Comparison of ENCODE assay signal across 14 cellular contexts in genomic region chr16:10749680-10750035, GRCh38. TPM values are rescaled to one million over a fixed set of nuclear protein-coding genes. Genes with fewer than 3 reads are reported as not detected.
DNase-seq lines count a peak whose midpoint lies in the region; ATAC-seq, FAIRE-seq and TF ChIP-seq lines count a peak whose summit lies in the region.
"Had no signal": no experiment of that assay in that cellular context is flagged by ENCODE, and none has a peak within 500 bp of the region (broad histone marks: within the 10 kb centered on the region; RNA-seq: fewer than 3 reads in every experiment).

No MANE protein-coding gene starts in this region.

- 90% methylated on average over 4 of the region's 4 CpGs for WGBS in thymus

- H3K4me3 ChIP-seq in thymus (ENCODE audit: low read length): no peak overlapping the region

- intact Hi-C loops in left cardiac atrium (cut with DNase I): loop anchor here in 1 of 2 donors (5.0 kb wide), 1 partner anchor 168 kb away; no protein-coding TSS in a partner anchor

- peaks cover 0 to 6% of the 10 kb centered on the region in 2 donors for H3K36me3 Mint-ChIP-seq in activated naive CD4-positive, alpha-beta T cell treated with anti-CD3 and anti-CD28 coated beads, Interleukin-2, amount 50 U/mL, for 72 hours

- ATAC-seq in activated naive CD4-positive, alpha-beta T cell treated with anti-CD3 and anti-CD28 coated beads, Interleukin-2, amount 50 U/mL, for 72 hours: peak; percentile 50 to 64
- peak; percentile 41 for ATAC-seq in SK-N-SH treated with all-trans-retinoic acid at 6 μM for 48 hours
- peak; percentile 26 to 42 for ATAC-seq in left cardiac atrium
- no peak for ATAC-seq in GM18873 (IDR thresholded peaks at IDR 0.05; ENCODE audit: low FRiP score, unreplicated experiment)

- DNase-seq in activated naive CD4-positive, alpha-beta T cell treated with anti-CD3 and anti-CD28 coated beads, Interleukin-2, amount 50 U/mL, for 72 hours (ENCODE audit: low spot score in 2 of 2): no peak
- no peak for DNase-seq in activated naive CD4-positive, alpha-beta T cell treated with anti-CD3 and anti-CD28 coated beads, Interleukin-2, amount 50 U/mL, for 16 hours
- DNase-seq in left cardiac atrium (no peak), urothelium cell line (ENCODE audit: low spot score) (no peak)
- DNase-seq in stimulated activated CD4-positive, alpha-beta T cell treated with anti-CD3 and anti-CD28 coated beads, Interleukin-12 subunit alpha, Interleukin-12 subunit beta, amount 100 ng/mL, for 4 hours: no peak
- DNase-seq: cerebellar nuclear complex, mesendoderm, NCI-H1048, NCI-H748 treated with DMSO at 0.1 percent for 48 hours, T-cell had no signal

- H3K36me3 ChIP-seq in thymus (ENCODE audit: control insufficient read depth, insufficient read depth): peaks cover 41% of the 10 kb centered on the region

- no peaks in the 10 kb centered on the region for H3K4me1 ChIP-seq in thymus (ENCODE audit: control insufficient read depth, insufficient read depth, low read length)

- H3K9me3 ChIP-seq in thymus (ENCODE audit: control insufficient read depth): no peaks in the 10 kb centered on the region

- H3K27ac ChIP-seq in thymus (ENCODE audit: low read depth): peak overlapping the region; percentile 10
- H3K27ac ChIP-seq: C4-2B had no signal

- H3K27me3 ChIP-seq in thymus (ENCODE audit: control insufficient read depth, insufficient read depth): no peaks in the 10 kb centered on the region

- FAIRE-seq in urothelium cell line (lab: Jason Lieb, UNC): no peak

- peak overlapping the region in 1 of 2 donors; percentile 65 for H3K27ac Mint-ChIP-seq in activated naive CD4-positive, alpha-beta T cell treated with anti-CD3 and anti-CD28 coated beads, Interleukin-2, amount 50 U/mL, for 72 hours

- H3K9me3 Mint-ChIP-seq in activated naive CD4-positive, alpha-beta T cell treated with anti-CD3 and anti-CD28 coated beads, Interleukin-2, amount 50 U/mL, for 72 hours: no peaks in the 10 kb centered on the region
- H3K9me3 Mint-ChIP-seq: T-cell had no signal

TF ChIP-seq in SK-N-SH treated with all-trans-retinoic acid at 6 μM for 48 hours, 23 proteins besides CTCF, POLR2A, EP300 and RAD21:
- TF ChIP-seq PATZ1 (CRISPR knock-in tag; IDR thresholded peaks at IDR 0.05; ENCODE audit: borderline replicate concordance): no peak
- TF ChIP-seq ZFP30 (CRISPR knock-in tag; IDR thresholded peaks at IDR 0.05): no peak
- TF ChIP-seq TSHZ2 (CRISPR knock-in tag; IDR thresholded peaks at IDR 0.05): no peak
- TF ChIP-seq RARB (CRISPR knock-in tag; IDR thresholded peaks at IDR 0.05): no peak
- no peak for TF ChIP-seq ESRRG (CRISPR knock-in tag; IDR thresholded peaks at IDR 0.05)
- TF ChIP-seq ZC3H10 (CRISPR knock-in tag; IDR thresholded peaks at IDR 0.05): no peak
- TF ChIP-seq OSR1 (CRISPR knock-in tag; IDR thresholded peaks at IDR 0.05): no peak
- no peak for TF ChIP-seq GLIS3 (CRISPR knock-in tag; IDR thresholded peaks at IDR 0.05)
- no peak for TF ChIP-seq CREB5 (CRISPR knock-in tag; IDR thresholded peaks at IDR 0.05; ENCODE audit: low read depth)
- no peak for TF ChIP-seq ZFP3 (CRISPR knock-in tag; IDR thresholded peaks at IDR 0.05)
- no peak for TF ChIP-seq BACH2 (CRISPR knock-in tag; IDR thresholded peaks at IDR 0.05; ENCODE audit: borderline replicate concordance)
- no peak for TF ChIP-seq CSDC2 (CRISPR knock-in tag; IDR thresholded peaks at IDR 0.05)
- TF ChIP-seq CSRNP3 (CRISPR knock-in tag; IDR thresholded peaks at IDR 0.05): no peak
TF ChIP-seq in SK-N-SH treated with all-trans-retinoic acid at 6 μM for 48 hours: peak in this region for 0.

RNA-seq across cellular contexts. Expression of gene NUBP1, which starts 6.0 kb away (rescaled TPM):
- 10 to 100 TPM; 21.3 to 31.2 TPM for total RNA-seq in activated naive CD4-positive, alpha-beta T cell treated with anti-CD3 and anti-CD28 coated beads, Interleukin-2, amount 50 U/mL, for 72 hours
- 10 to 100 TPM; 38.1 to 38.9 TPM for total RNA-seq in left cardiac atrium
- 39.7 TPM for polyA plus RNA-seq in thymus

RNA-seq across cellular contexts. Expression of gene TEKT5, which starts 54.9 kb away (rescaled TPM):
- not detected for total RNA-seq in activated naive CD4-positive, alpha-beta T cell treated with anti-CD3 and anti-CD28 coated beads, Interleukin-2, amount 50 U/mL, for 72 hours
- under 1 TPM in 1 of 2 donors, not detected in 1; 0.52 TPM for total RNA-seq in left cardiac atrium
- 0.71 TPM for polyA plus RNA-seq in thymus
- total RNA-seq: T-cell had no signal
